12 cellular contexts compared by ENCODE assay signal in the genomic region with DNA sequence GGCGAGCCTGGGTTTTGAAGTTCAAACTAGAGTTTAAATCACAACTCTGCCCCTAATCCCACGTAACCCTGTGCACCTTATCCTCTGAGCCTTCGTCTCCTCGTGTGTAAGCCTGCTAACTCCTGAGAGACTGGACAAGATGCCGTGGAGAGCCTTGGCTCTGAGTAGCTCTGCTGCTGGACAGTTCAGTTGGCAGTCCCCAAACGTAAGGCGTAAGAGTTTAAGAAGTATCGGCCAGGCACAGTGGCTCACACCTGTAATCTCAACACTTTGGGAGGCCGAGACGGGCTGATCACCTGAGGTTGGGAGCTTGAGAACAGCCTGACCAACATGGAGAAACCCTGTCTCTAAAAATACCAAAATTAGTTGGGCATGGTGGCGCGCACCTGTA. TPM values are rescaled to one million over a fixed set of nuclear protein-coding genes. Genes with fewer than 3 reads are reported as not detected.
DNase-seq lines count a peak whose midpoint lies in the region; ATAC-seq and TF ChIP-seq lines count a peak whose summit lies in the region.
"Had no signal": no experiment of that assay in that cellular context is flagged by ENCODE, and none has a peak within 500 bp of the region (broad histone marks: within the 10 kb centered on the region; RNA-seq: fewer than 3 reads in every experiment).

No MANE protein-coding gene starts in this region.

- no peaks in the 10 kb centered on the region for H3K9me2 ChIP-seq in MM.1S (replicated peaks; ENCODE audit: insufficient read depth, low read length)

- no peak overlapping the region for H3K4me3 ChIP-seq in MM.1S (ENCODE audit: low read length)
- H3K4me3 ChIP-seq: psoas muscle had no signal

- H3K79me2 ChIP-seq in MM.1S (ENCODE audit: low read length): peaks cover 25% of the 10 kb centered on the region

- H3K9me3 ChIP-seq in MM.1S (replicated peaks; ENCODE audit: insufficient read depth, low read length): no peaks in the 10 kb centered on the region
- H3K9me3 ChIP-seq: psoas muscle had no signal

- H3K27ac Mint-ChIP-seq in activated naive CD8-positive, alpha-beta T cell treated with anti-CD3 and anti-CD28 coated beads, Interleukin-2, amount 50 U/mL, for 24 hours: peak overlapping the region; percentile 87
- no peak overlapping the region for H3K27ac Mint-ChIP-seq in neural crest cell (ENCODE audit: unreplicated experiment)

- no peaks in the 10 kb centered on the region for H3K27me3 ChIP-seq in MM.1S (replicated peaks; ENCODE audit: insufficient read depth, low read length)

- H3K36me3 ChIP-seq in MM.1S (replicated peaks; ENCODE audit: insufficient read depth, low read length): peaks cover 9% of the 10 kb centered on the region

- no peaks in the 10 kb centered on the region for H3K9me3 Mint-ChIP-seq in activated naive CD8-positive, alpha-beta T cell treated with anti-CD3 and anti-CD28 coated beads, Interleukin-2, amount 50 U/mL, for 24 hours
- H3K9me3 Mint-ChIP-seq in neural crest cell: no peaks in the 10 kb centered on the region

- H3K4me2 ChIP-seq in MM.1S (ENCODE audit: low read depth, low read length): peak overlapping the region; percentile 27; the same call in 1 of the 2 replicates

- peak overlapping the region; percentile 7 for H3K4me3 Mint-ChIP-seq in activated naive CD8-positive, alpha-beta T cell treated with anti-CD3 and anti-CD28 coated beads, Interleukin-2, amount 50 U/mL, for 24 hours
- H3K4me3 Mint-ChIP-seq in neural crest cell: peak overlapping the region; percentile 31

- H3K4me1 ChIP-seq in MM.1S (ENCODE audit: low read length): peaks cover 72% of the 10 kb centered on the region
- H3K4me1 ChIP-seq: psoas muscle had no signal

- peak overlapping the region; percentile 1; the same call in 1 of the 2 replicates for H3K9ac ChIP-seq in MM.1S (ENCODE audit: low read length)

- DNase-seq in DMS 273 (lab: John Stamatoyannopoulos, UW; ENCODE audit: unreplicated experiment) (peak; percentile 70), DMS 273 treated with DMSO at 0.1 percent for 48 hours (lab: John Stamatoyannopoulos, UW) (no peak), MM.1S (no peak), neural crest cell (ENCODE audit: low read depth, low spot score) (no peak), SIG-M5 (lab: John Stamatoyannopoulos, UW) (no peak), foreskin melanocyte (no peak), COLO829 (ENCODE audit: low spot score) (no peak)
- DNase-seq in activated naive CD8-positive, alpha-beta T cell treated with anti-CD3 and anti-CD28 coated beads, Interleukin-2, amount 50 U/mL, for 24 hours: no peak
- DNase-seq: 8988T, NCI-H1436 treated with DMSO at 0.1 percent for 48 hours had no signal

- H3K27ac ChIP-seq in MM.1S (ENCODE audit: low read length): peak overlapping the region; percentile 80
- H3K27ac ChIP-seq: psoas muscle had no signal

- H3F3A ChIP-seq in MM.1S (ENCODE audit: insufficient read depth, low read length): peaks cover 71% of the 10 kb centered on the region

- H4K20me1 ChIP-seq in MM.1S (ENCODE audit: insufficient read depth, low read length): peaks cover 24% of the 10 kb centered on the region; the same call in 1 of the 2 replicates

- H3K36me3 Mint-ChIP-seq in activated naive CD8-positive, alpha-beta T cell treated with anti-CD3 and anti-CD28 coated beads, Interleukin-2, amount 50 U/mL, for 24 hours (ENCODE audit: low read depth): peaks cover 42% of the 10 kb centered on the region
- peaks cover 16% of the 10 kb centered on the region for H3K36me3 Mint-ChIP-seq in neural crest cell (ENCODE audit: low read depth)

- no peaks in the 10 kb centered on the region for H3K27me3 Mint-ChIP-seq in activated naive CD8-positive, alpha-beta T cell treated with anti-CD3 and anti-CD28 coated beads, Interleukin-2, amount 50 U/mL, for 24 hours
- H3K27me3 Mint-ChIP-seq in neural crest cell (ENCODE audit: low read depth): peaks cover 8% of the 10 kb centered on the region

- no peak overlapping the region for H2AFZ ChIP-seq in MM.1S (ENCODE audit: low read length)

- H3K4me1 Mint-ChIP-seq in activated naive CD8-positive, alpha-beta T cell treated with anti-CD3 and anti-CD28 coated beads, Interleukin-2, amount 50 U/mL, for 24 hours: peaks cover 98% of the 10 kb centered on the region
- H3K4me1 Mint-ChIP-seq in neural crest cell: peaks cover 10% of the 10 kb centered on the region

- no peak for ATAC-seq in activated naive CD8-positive, alpha-beta T cell treated with anti-CD3 and anti-CD28 coated beads, Interleukin-2, amount 50 U/mL, for 24 hours

- no peak for TF ChIP-seq CTCF in MM.1S (IDR thresholded peaks at IDR 0.05; ENCODE audit: low read length)
- TF ChIP-seq CTCF in neural crest cell (conservative IDR thresholded peaks at IDR 0.05): no peak

RNA-seq across cellular contexts. Expression of gene CD79A, which starts 4.7 kb away (rescaled TPM):
- total RNA-seq in neural crest cell: 0.32 and 0.70 TPM in 2 replicates

RNA-seq across cellular contexts. Expression of gene ARHGEF1, which starts 10.6 kb away (rescaled TPM):
- 62.3 and 69.9 TPM in 2 replicates for total RNA-seq in neural crest cell

RNA-seq across cellular contexts. Expression of gene RPS19, which starts 12.3 kb away (rescaled TPM):
- 2,492 and 2,613 TPM in 2 replicates for total RNA-seq in neural crest cell

RNA-seq across cellular contexts. Expression of gene DMRTC2, which starts 27.5 kb away (rescaled TPM):
- total RNA-seq in neural crest cell: not detected in 2 replicates
- total RNA-seq: psoas muscle, SK-MEL-5 had no signal

RNA-seq across cellular contexts. Expression of gene LYPD4, which starts 27.9 kb away (rescaled TPM):
- not detected in 2 replicates for total RNA-seq in neural crest cell
- total RNA-seq: psoas muscle, SK-MEL-5 had no signal
